In genomic region chr14:60214415-60215126, GRCh38 we compare ENCODE assay signal across 16 cellular contexts.
"Had no signal": no experiment of that assay in that cellular context is flagged by ENCODE, and none has a peak within 500 bp of the region (broad histone marks: within the 10 kb centered on the region; RNA-seq: fewer than 3 reads in every experiment).

No MANE protein-coding gene starts in this region.

- H3K4me3 ChIP-seq: lung, prostate gland, right lobe of liver, spleen, thoracic aorta had no signal

- ATAC-seq: activated CD8-positive, alpha-beta memory T cell treated with anti-CD3 and anti-CD28 coated beads, Interleukin-2, amount 10 ng/mL, durations not matched to agents 7 days and 5 days; effector memory CD8-positive, alpha-beta T cell; foreskin keratinocyte; right lobe of liver; stimulated activated memory B cell treated with anti-CD40 and anti-IgM and Interleukin-4, amounts not matched to agents 10 μg/mL and 1 μg/mL and 100 μg/mL, for 72 hours had no signal

- H3K36me3 ChIP-seq: prostate gland, right lobe of liver, spleen, thoracic aorta had no signal

- DNase-seq: activated B cell treated with CpG ODN at 0.5 μM for 24 hours; activated CD4-positive, alpha-beta memory T cell treated with anti-CD3 and anti-CD28 coated beads, Interleukin-2, amount 10 ng/mL, durations not matched to agents 7 days and 5 days; activated CD4-positive, alpha-beta T cell treated with anti-CD3 and anti-CD28 coated beads for 4 hours; activated CD8-positive, alpha-beta memory T cell treated with anti-CD3 and anti-CD28 coated beads, Interleukin-2, amount 10 ng/mL, durations not matched to agents 7 days and 5 days; cerebellar nuclear complex; effector memory CD8-positive, alpha-beta T cell; foreskin keratinocyte; glutamatergic neuron; hippocampal formation; right lobe of liver; spleen; stimulated activated CD4-positive, alpha-beta T cell treated with anti-CD3 and anti-CD28 coated beads, Interleukin-4, amount 100 ng/mL, for 4 hours had no signal

- H3K27me3 ChIP-seq: right lobe of liver, spleen had no signal

- H3K4me1 ChIP-seq: foreskin keratinocyte, prostate gland, right lobe of liver had no signal

- H3K27ac ChIP-seq: foreskin keratinocyte, prostate gland, right lobe of liver, spleen, thoracic aorta had no signal

- H3K9me3 ChIP-seq: prostate gland, right lobe of liver, spleen, thoracic aorta had no signal
